28 cellular contexts compared by ENCODE assay signal in the genomic region with DNA sequence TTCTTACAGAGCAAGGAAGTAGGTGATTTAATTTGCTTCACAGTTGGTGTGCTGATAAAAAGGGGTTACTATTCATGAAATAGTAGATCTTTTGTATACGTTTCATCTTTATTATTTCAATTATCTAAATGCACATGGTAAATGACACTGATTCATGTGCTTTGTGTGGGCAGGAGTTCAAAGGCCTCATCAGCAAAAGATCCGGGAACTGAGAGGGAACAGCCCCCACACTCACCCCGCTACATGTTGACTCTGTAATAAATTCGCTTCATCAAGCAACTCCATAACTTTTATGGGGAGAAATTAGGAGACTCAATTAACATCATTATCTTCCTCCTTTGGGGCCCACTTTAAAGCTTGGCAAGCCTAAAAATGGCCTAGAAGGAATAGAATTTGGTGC.
"Had no signal": no experiment of that assay in that cellular context is flagged by ENCODE, and none has a peak within 500 bp of the region (broad histone marks: within the 10 kb centered on the region; RNA-seq: fewer than 3 reads in every experiment).

No MANE protein-coding gene starts in this region.

- H3K4me1 Mint-ChIP-seq: neural crest cell had no signal

- H3K9me3 Mint-ChIP-seq: naive B cell; neural crest cell; stimulated activated effector memory CD8-positive, alpha-beta T cell treated with anti-CD3 and anti-CD28 coated beads, Interleukin-12 subunit alpha, Interleukin-12 subunit beta, amount 100 ng/mL, for 72 hours; stimulated activated naive CD8-positive, alpha-beta T cell treated with anti-CD3 and anti-CD28 coated beads, Interleukin-15, Interleukin-2, amounts not matched to agents 100 ng/mL and 50 ng/mL, for 24 hours had no signal

- H3K36me3 ChIP-seq: left lung, lower lobe of right lung, pancreas, prostate gland, sigmoid colon, suprapubic skin, thoracic aorta, tibial artery, uterus had no signal

- H3K4me1 ChIP-seq: left lung, lower lobe of right lung, pancreas, prostate gland, sigmoid colon, spleen, suprapubic skin, tibial artery, uterus had no signal

- H3K27me3 Mint-ChIP-seq: naive B cell; stimulated activated naive CD8-positive, alpha-beta T cell treated with anti-CD3 and anti-CD28 coated beads, Interleukin-15, Interleukin-2, amounts not matched to agents 100 ng/mL and 50 ng/mL, for 24 hours had no signal

- H3K4me3 ChIP-seq: left lung, lower lobe of right lung, pancreas, prostate gland, sigmoid colon, spleen, suprapubic skin, thoracic aorta, tibial artery, uterus had no signal

- H3K36me3 Mint-ChIP-seq: natural killer cell; stimulated activated effector memory CD8-positive, alpha-beta T cell treated with anti-CD3 and anti-CD28 coated beads, Interleukin-12 subunit alpha, Interleukin-12 subunit beta, amount 100 ng/mL, for 72 hours had no signal

- H3K27me3 ChIP-seq: left lung, pancreas, sigmoid colon, spleen, suprapubic skin, tibial artery, uterus had no signal

- H3K4me3 Mint-ChIP-seq: naive B cell; natural killer cell; neural crest cell; stimulated activated effector memory CD8-positive, alpha-beta T cell treated with anti-CD3 and anti-CD28 coated beads, Interleukin-12 subunit alpha, Interleukin-12 subunit beta, amount 100 ng/mL, for 72 hours; stimulated activated naive CD8-positive, alpha-beta T cell treated with anti-CD3 and anti-CD28 coated beads, Interleukin-15, Interleukin-2, amounts not matched to agents 100 ng/mL and 50 ng/mL, for 24 hours had no signal

- H3K27ac ChIP-seq: left lung, lower lobe of right lung, pancreas, prostate gland, sigmoid colon, spleen, suprapubic skin, thoracic aorta, tibial artery, uterus had no signal

- H3K27ac Mint-ChIP-seq: naive B cell; natural killer cell; stimulated activated effector memory CD8-positive, alpha-beta T cell treated with anti-CD3 and anti-CD28 coated beads, Interleukin-12 subunit alpha, Interleukin-12 subunit beta, amount 100 ng/mL, for 72 hours; stimulated activated naive CD8-positive, alpha-beta T cell treated with anti-CD3 and anti-CD28 coated beads, Interleukin-15, Interleukin-2, amounts not matched to agents 100 ng/mL and 50 ng/mL, for 24 hours had no signal

- DNase-seq: hippocampal formation; kidney glomerular epithelial cell; left cardiac atrium; left lung; lower lobe of right lung; mammary epithelial cell; mesenchymal stem cell; naive B cell; natural killer cell; nucleus accumbens; pancreas; posterior cingulate gyrus; retina; right cardiac atrium; sigmoid colon; small intestine; spleen; stimulated activated CD4-positive, alpha-beta T cell treated with anti-CD3 and anti-CD28 coated beads, Interleukin-4, amount 100 ng/mL, for 24 hours; stimulated activated naive CD4-positive, alpha-beta T cell; tibial artery; trophoblast cell; uterus had no signal

- ATAC-seq: left cardiac atrium; left lung; lower lobe of right lung; natural killer cell; pancreas; right cardiac atrium; stimulated activated effector memory CD8-positive, alpha-beta T cell treated with anti-CD3 and anti-CD28 coated beads, Interleukin-12 subunit alpha, Interleukin-12 subunit beta, amount 100 ng/mL, for 72 hours had no signal

- H3K9me3 ChIP-seq: left lung, lower lobe of right lung, pancreas, prostate gland, sigmoid colon, spleen, suprapubic skin, thoracic aorta, tibial artery, uterus had no signal
